ENCODE assay signal across 18 cellular contexts in genomic region chr1:33221385-33221758, GRCh38.
"Had no signal": no experiment of that assay in that cellular context is flagged by ENCODE, and none has a peak within 500 bp of the region (broad histone marks: within the 10 kb centered on the region; RNA-seq: fewer than 3 reads in every experiment).

No MANE protein-coding gene starts in this region.

- FAIRE-seq: endometrium had no signal

- ATAC-seq: activated CD8-positive, alpha-beta memory T cell treated with anti-CD3 and anti-CD28 coated beads, Interleukin-2, amount 10 ng/mL, durations not matched to agents 7 days and 5 days; gastroesophageal sphincter; naive thymus-derived CD4-positive, alpha-beta T cell; stimulated activated naive B cell treated with anti-CD40 and anti-IgM and Interleukin-4, amounts not matched to agents 10 μg/mL and 1 μg/mL and 100 μg/mL, for 72 hours had no signal

- H3K4me1 Mint-ChIP-seq: activated CD8-positive, alpha-beta memory T cell treated with anti-CD3 and anti-CD28 coated beads, Interleukin-2, amount 10 ng/mL, durations not matched to agents 7 days and 5 days had no signal

- DNase-seq: activated CD4-positive, alpha-beta T cell treated with anti-CD3 and anti-CD28 coated beads, Interleukin-2, amount 50 U/mL, for 48 hours; activated CD4-positive, CD25-positive, alpha-beta regulatory T cell treated with anti-CD3 and anti-CD28 coated beads, Interleukin-2, amount 50 U/mL, for 72 hours; activated CD8-positive, alpha-beta memory T cell treated with anti-CD3 and anti-CD28 coated beads, Interleukin-2, amount 10 ng/mL, durations not matched to agents 7 days and 5 days; activated gamma-delta T cell; activated T-cell treated with anti-CD3 and anti-CD28 coated beads, Interleukin-2, amount 50 U/mL, for 24 hours; anterior cingulate cortex; dorsolateral prefrontal cortex; naive thymus-derived CD4-positive, alpha-beta T cell; posterior cingulate gyrus; spleen; stimulated activated CD4-positive, alpha-beta T cell treated with anti-CD3 and anti-CD28 coated beads, Interleukin-1b, Interleukin-23, amount 100 ng/mL, for 48 hours; stimulated activated naive B cell treated with anti-CD40 and anti-IgM and Interleukin-4, amounts not matched to agents 10 μg/mL and 1 μg/mL and 100 μg/mL, for 72 hours had no signal

- H3K27me3 ChIP-seq: dorsolateral prefrontal cortex, gastroesophageal sphincter, upper lobe of left lung had no signal

- H3K27me3 Mint-ChIP-seq: activated T-cell treated with anti-CD3 and anti-CD28 coated beads, Interleukin-2, amount 50 U/mL, for 24 hours had no signal

- H3K27ac Mint-ChIP-seq: activated CD8-positive, alpha-beta memory T cell treated with anti-CD3 and anti-CD28 coated beads, Interleukin-2, amount 10 ng/mL, durations not matched to agents 7 days and 5 days; activated naive CD8-positive, alpha-beta T cell; activated T-cell treated with anti-CD3 and anti-CD28 coated beads, Interleukin-2, amount 50 U/mL, for 24 hours; naive thymus-derived CD4-positive, alpha-beta T cell; stimulated activated naive B cell treated with anti-CD40 and anti-IgM and Interleukin-4, amounts not matched to agents 10 μg/mL and 1 μg/mL and 100 μg/mL, for 72 hours had no signal

- H3K9me3 ChIP-seq: lower lobe of right lung, neutrophil had no signal

- H3K27ac ChIP-seq: dorsolateral prefrontal cortex, gastroesophageal sphincter, lower lobe of right lung, neutrophil, spleen, upper lobe of left lung had no signal

- H3K4me3 ChIP-seq: dorsolateral prefrontal cortex, gastroesophageal sphincter, lower lobe of right lung, spleen, upper lobe of left lung had no signal

- H3K4me1 ChIP-seq: gastroesophageal sphincter had no signal

- H3K4me3 Mint-ChIP-seq: activated CD8-positive, alpha-beta memory T cell treated with anti-CD3 and anti-CD28 coated beads, Interleukin-2, amount 10 ng/mL, durations not matched to agents 7 days and 5 days; activated naive CD8-positive, alpha-beta T cell; activated T-cell treated with anti-CD3 and anti-CD28 coated beads, Interleukin-2, amount 50 U/mL, for 24 hours; naive thymus-derived CD4-positive, alpha-beta T cell; stimulated activated naive B cell treated with anti-CD40 and anti-IgM and Interleukin-4, amounts not matched to agents 10 μg/mL and 1 μg/mL and 100 μg/mL, for 72 hours had no signal

- H3K36me3 ChIP-seq: gastroesophageal sphincter, lower lobe of right lung, neutrophil, spleen, upper lobe of left lung had no signal
